ENCODE assay signal across 1 cellular context in the genomic region with DNA sequence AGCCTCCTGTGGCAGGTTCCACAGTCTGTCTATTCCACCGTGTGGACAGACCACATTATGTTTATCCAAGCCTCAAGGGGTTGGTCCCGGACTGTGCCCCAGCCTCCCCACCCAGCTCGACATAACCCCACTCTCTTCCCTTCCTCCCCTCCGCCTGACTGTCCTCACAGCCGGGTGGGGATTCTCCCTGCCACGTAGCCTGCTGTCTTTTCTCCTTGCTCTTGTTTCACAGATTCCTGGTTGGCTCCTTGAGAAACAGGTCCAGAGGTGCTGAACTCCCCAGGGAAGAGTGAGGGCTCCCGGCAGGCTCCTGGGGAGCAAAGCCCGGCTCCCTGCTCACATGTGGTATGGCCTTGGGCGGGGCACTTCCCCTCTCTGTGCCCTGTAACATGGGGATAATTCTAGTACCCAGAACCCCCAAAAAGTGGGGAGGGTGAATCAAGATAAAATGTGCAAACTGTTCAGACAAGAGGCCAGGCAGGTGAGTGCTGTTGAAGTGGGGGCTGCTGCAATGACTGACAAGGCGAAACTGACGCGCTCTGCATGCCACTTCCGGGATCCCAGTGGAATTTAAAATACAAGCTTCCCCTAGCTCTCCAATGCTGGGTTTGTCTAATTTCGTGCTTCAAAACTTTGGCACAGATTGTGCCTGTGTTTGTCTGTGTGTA.
TF ChIP-seq lines count a peak whose summit lies in the region.

No MANE protein-coding gene starts in this region.

TF ChIP-seq in K562, 482 proteins besides CTCF, POLR2A, EP300 and RAD21 (continued from another document):
- TF ChIP-seq U2AF1 (optimal IDR thresholded peaks at IDR 0.05; ENCODE audit: low read depth, low read length) (no peak), MYNN (IDR thresholded peaks at IDR 0.05) (no peak), MYNN (CRISPR knock-in tag; IDR thresholded peaks at IDR 0.05) (no peak), GABPA (tag; conservative IDR thresholded peaks at IDR 0.05; ENCODE audit: low read depth) (no peak)
